In the genomic region with DNA sequence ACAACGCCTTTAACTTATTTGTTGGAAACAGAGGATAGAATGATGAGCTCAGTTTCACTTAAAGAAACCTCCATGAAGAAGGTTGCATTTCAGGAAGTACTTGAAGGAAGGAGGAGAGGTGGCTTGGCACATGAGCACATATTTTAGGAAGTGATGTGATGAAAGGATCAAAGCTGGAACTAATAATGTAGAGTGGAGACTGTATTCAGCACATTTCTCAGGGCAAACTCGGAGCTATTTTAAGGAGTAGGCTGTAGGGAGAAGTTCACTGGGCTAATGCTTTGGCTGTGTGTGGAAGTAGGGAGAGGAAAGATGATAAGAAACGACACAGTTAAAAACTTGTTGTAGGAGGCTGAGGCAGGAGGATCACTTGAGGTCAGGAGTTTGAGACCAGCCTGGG, we compare ENCODE assay signal across 25 cellular contexts.
"Had no signal": no experiment of that assay in that cellular context is flagged by ENCODE, and none has a peak within 500 bp of the region (broad histone marks: within the 10 kb centered on the region; RNA-seq: fewer than 3 reads in every experiment).

No MANE protein-coding gene starts in this region.

- FAIRE-seq: colon, endometrium, islet of Langerhans had no signal

- H3K27ac ChIP-seq: foreskin keratinocyte, hepatocyte had no signal

- H3K4me2 ChIP-seq: hepatocyte had no signal

- H3K4me1 ChIP-seq: foreskin keratinocyte had no signal

- H3K79me2 ChIP-seq: hepatocyte had no signal

- H3K27me3 ChIP-seq: foreskin keratinocyte, hepatocyte had no signal

- H2AFZ ChIP-seq: hepatocyte had no signal

- DNase-seq: activated CD4-positive, alpha-beta T cell treated with anti-CD3 and anti-CD28 coated beads for 48 hours; activated CD4-positive, CD25-positive, alpha-beta regulatory T cell; activated CD8-positive, alpha-beta T cell treated with anti-CD3 and anti-CD28 coated beads for 36 hours; activated naive CD4-positive, alpha-beta T cell; activated naive CD8-positive, alpha-beta T cell treated with anti-CD3 and anti-CD28 coated beads for 36 hours; activated T-cell treated with anti-CD3 and anti-CD28 coated beads, Interleukin-2, amount 50 U/mL, for 1 hour; amniotic stem cell; erythroblast; foreskin keratinocyte; left cardiac atrium; midbrain; nephron progenitor cell; occipital lobe; retina; stimulated activated CD4-positive, alpha-beta T cell treated with anti-CD3 and anti-CD28 coated beads, Interleukin-12 subunit alpha, Interleukin-12 subunit beta, amount 100 ng/mL, for 4 hours; stimulated activated CD4-positive, alpha-beta T cell treated with anti-CD3 and anti-CD28 coated beads, Interleukin-1b, Interleukin-23, amount 100 ng/mL, for 48 hours; stimulated activated CD8-positive, alpha-beta memory T cell treated with anti-CD3 and anti-CD28 coated beads, Interleukin-4, amount 100 ng/mL, for 48 hours; stimulated activated naive CD4-positive, alpha-beta T cell; T1000 had no signal

- H3K4me3 ChIP-seq: hepatocyte, lung had no signal

- ATAC-seq: activated CD8-positive, alpha-beta T cell treated with anti-CD3 and anti-CD28 coated beads for 36 hours; activated T-helper 17 cell treated with anti-CD3 and anti-CD28 coated beads, Interleukin-2, amount 50 U/mL, for 72 hours; foreskin keratinocyte had no signal
